Comparison of ENCODE assay signal across 27 cellular contexts in the genomic region with DNA sequence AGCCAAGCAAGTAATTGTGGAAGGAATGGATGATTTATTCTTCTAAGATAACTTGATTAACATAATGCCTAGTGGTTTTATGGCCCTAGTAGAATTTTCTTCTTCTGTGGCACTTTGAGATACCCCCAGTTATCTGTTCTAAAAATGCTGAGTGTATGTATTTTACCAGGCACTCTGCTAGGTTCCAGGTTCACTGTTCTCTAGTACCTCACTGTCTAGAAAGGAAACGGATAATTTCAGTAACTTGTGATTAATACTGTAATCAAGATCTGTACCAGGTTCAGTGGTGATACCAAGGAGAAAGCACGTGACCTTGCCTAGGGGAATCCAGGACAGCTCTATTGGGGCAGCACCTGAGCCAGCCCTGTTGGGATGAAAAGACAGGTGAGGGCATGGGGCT. TPM values are rescaled to one million over a fixed set of nuclear protein-coding genes. Genes with fewer than 3 reads are reported as not detected.
DNase-seq lines count a peak whose midpoint lies in the region; ATAC-seq, FAIRE-seq and TF ChIP-seq lines count a peak whose summit lies in the region.
"Had no signal": no experiment of that assay in that cellular context is flagged by ENCODE, and none has a peak within 500 bp of the region (broad histone marks: within the 10 kb centered on the region; RNA-seq: fewer than 3 reads in every experiment).

No MANE protein-coding gene starts in this region.

- no peak overlapping the region for H3K4me3 ChIP-seq in A549
- H3K4me3 ChIP-seq: breast epithelium, heart right ventricle, SJSA1, upper lobe of left lung had no signal

- FAIRE-seq in A549 (lab: Jason Lieb, UNC): no peak

- H3K27ac Mint-ChIP-seq in T-helper 17 cell (peak overlapping the region; percentile 57), progenitor cell of endocrine pancreas (peak overlapping the region; percentile 50)
- H3K27ac Mint-ChIP-seq: dendritic cell treated with granulocyte-macrophage colony-stimulating factor and Interleukin-4, amounts not matched to agents 40 ng/mL and 50 ng/mL, for 4 days had no signal

- no peak for ATAC-seq in A549
- peak; percentile 38 for ATAC-seq in GM21723 (IDR thresholded peaks at IDR 0.05; ENCODE audit: unreplicated experiment)
- no peak for ATAC-seq in T-helper 17 cell
- ATAC-seq in GM18498 (IDR thresholded peaks at IDR 0.05; ENCODE audit: unreplicated experiment): no peak
- ATAC-seq in GM18519 (IDR thresholded peaks at IDR 0.05; ENCODE audit: low FRiP score, unreplicated experiment): no peak
- ATAC-seq: heart right ventricle; left cardiac atrium; stimulated activated naive CD8-positive, alpha-beta T cell treated with anti-CD3 and anti-CD28 coated beads, Interleukin-15, amount 100 ng/mL, for 72 hours had no signal

- no peak overlapping the region for H3K4me2 ChIP-seq in A549

- H3K36me3 Mint-ChIP-seq in T-helper 17 cell (ENCODE audit: low read depth): peaks cover 5% of the 10 kb centered on the region
- H3K36me3 Mint-ChIP-seq in progenitor cell of endocrine pancreas (ENCODE audit: insufficient read depth): peaks cover 17% of the 10 kb centered on the region

- no peak overlapping the region for H3K4me3 Mint-ChIP-seq in T-helper 17 cell
- H3K4me3 Mint-ChIP-seq in progenitor cell of endocrine pancreas (ENCODE audit: low read depth): no peak overlapping the region
- H3K4me3 Mint-ChIP-seq: dendritic cell treated with granulocyte-macrophage colony-stimulating factor and Interleukin-4, amounts not matched to agents 40 ng/mL and 50 ng/mL, for 4 days; stimulated activated naive CD8-positive, alpha-beta T cell treated with anti-CD3 and anti-CD28 coated beads, Interleukin-15, amount 100 ng/mL, for 72 hours had no signal

- peaks cover 19% of the 10 kb centered on the region for H3K4me1 ChIP-seq in A549

- no peak for TF ChIP-seq EP300 in A549 (IDR thresholded peaks at IDR 0.05)

- 91% methylated on average over 2 of the region's 2 CpGs for WGBS in A549 (ENCODE audit: missing lambda C conversion rate)

- POLR2A ChIA-PET in A549 (lab: Yijun Ruan, JAX): no interaction called here

- no peak overlapping the region for H3K27ac ChIP-seq in A549
- H3K27ac ChIP-seq: breast epithelium, heart right ventricle, SJSA1, VCaP had no signal

- TF ChIP-seq CTCF in A549 (IDR thresholded peaks at IDR 0.05) (no peak), progenitor cell of endocrine pancreas (IDR thresholded peaks at IDR 0.05; ENCODE audit: unreplicated experiment) (no peak)

- H3K9me3 ChIP-seq in A549 (no peaks in the 10 kb centered on the region), T-helper 17 cell (ENCODE audit: control insufficient read depth, low read length, poor library complexity, severe bottlenecking) (no peaks in the 10 kb centered on the region)
- H3K9me3 ChIP-seq: breast epithelium, heart right ventricle, SJSA1, upper lobe of left lung had no signal

- CTCF ChIA-PET in A549 (lab: Yijun Ruan, JAX): interaction anchor here (0.8 to 1.4 kb wide), 5 partner anchors 8 to 108 kb away, joined by 3 to 4 read pairs (median 3); no protein-coding TSS in a partner anchor

- no peak for TF ChIP-seq POLR2A in A549 (IDR thresholded peaks at IDR 0.05; ENCODE audit: low read length)

- H3K9me3 Mint-ChIP-seq in progenitor cell of endocrine pancreas (ENCODE audit: low read depth): peaks cover 3% of the 10 kb centered on the region
- H3K9me3 Mint-ChIP-seq: dendritic cell treated with granulocyte-macrophage colony-stimulating factor and Interleukin-4, amounts not matched to agents 40 ng/mL and 50 ng/mL, for 4 days; stimulated activated naive CD8-positive, alpha-beta T cell treated with anti-CD3 and anti-CD28 coated beads, Interleukin-15, amount 100 ng/mL, for 72 hours had no signal

- no peaks in the 10 kb centered on the region for H3K27me3 Mint-ChIP-seq in T-helper 17 cell
- H3K27me3 Mint-ChIP-seq in progenitor cell of endocrine pancreas: no peaks in the 10 kb centered on the region
- H3K27me3 Mint-ChIP-seq: dendritic cell treated with granulocyte-macrophage colony-stimulating factor and Interleukin-4, amounts not matched to agents 40 ng/mL and 50 ng/mL, for 4 days; naive B cell; stimulated activated naive CD8-positive, alpha-beta T cell treated with anti-CD3 and anti-CD28 coated beads, Interleukin-15, amount 100 ng/mL, for 72 hours had no signal

- no peak for TF ChIP-seq RAD21 in A549 (conservative IDR thresholded peaks at IDR 0.05 in 1 of 2, IDR thresholded peaks at IDR 0.05 in 1 of 2)

- peaks cover 48% of the 10 kb centered on the region for H3K4me1 Mint-ChIP-seq in T-helper 17 cell
- peaks cover 12% of the 10 kb centered on the region for H3K4me1 Mint-ChIP-seq in progenitor cell of endocrine pancreas (ENCODE audit: low read depth)

- no peak for DNase-seq in A549 (ENCODE audit: low read depth in 1 of 2, low spot score in 1 of 2)
- no peak for DNase-seq in T-helper 17 cell
- DNase-seq in progenitor cell of endocrine pancreas (ENCODE audit: low spot score, unreplicated experiment): no peak
- DNase-seq in NCI-H1417 treated with DMSO at 0.1 percent for 48 hours (lab: John Stamatoyannopoulos, UW): no peak
- no peak for DNase-seq in NCI-H510A treated with DMSO at 0.1 percent for 48 hours (lab: John Stamatoyannopoulos, UW)
- DNase-seq: activated CD4-positive, alpha-beta T cell treated with anti-CD3 and anti-CD28 coated beads, Interleukin-2, amount 50 U/mL, for 4 hours; activated CD8-positive, alpha-beta memory T cell treated with anti-CD3 and anti-CD28 coated beads, Interleukin-2, amount 50 U/mL, for 48 hours; activated effector memory CD4-positive, alpha-beta T cell treated with anti-CD3 and anti-CD28 coated beads, Interleukin-2, amount 50 U/mL, for 16 hours; Calu3; heart right ventricle; left cardiac atrium; mesenchymal stem cell; naive B cell; NCI-H510A; NK-92 treated with Interleukin-12 subunit alpha and Interleukin-12 subunit beta, amount 100 ng/mL, for 24 hours; occipital lobe; retina; stimulated activated CD4-positive, alpha-beta T cell treated with anti-CD3 and anti-CD28 coated beads, Interleukin-4, amount 100 ng/mL, for 24 hours; stimulated activated naive CD8-positive, alpha-beta T cell treated with anti-CD3 and anti-CD28 coated beads, Interleukin-15, amount 100 ng/mL, for 72 hours; upper lobe of left lung had no signal

TF ChIP-seq in A549, 52 proteins besides CTCF, POLR2A, EP300 and RAD21:
- TF ChIP-seq ATOH8 (CRISPR knock-in tag; IDR thresholded peaks at IDR 0.05; ENCODE audit: low read depth) (no peak), MAFK (IDR thresholded peaks at IDR 0.05; ENCODE audit: partially characterized antibody) (peak; percentile 81)

RNA-seq across cellular contexts. Expression of gene ANO6, which starts 8.0 kb away (rescaled TPM):
- polyA plus RNA-seq in A549 (2011; rRNA removed): 80.0 and 85.4 TPM in 2 replicates
- polyA plus RNA-seq in A549 (2012; cell fraction: cytosol; rRNA removed): 17.1 and 21.2 TPM in 2 replicates
- 11.7 and 18.0 TPM in 2 replicates for polyA plus RNA-seq in A549 (2012; cell fraction: nucleus; rRNA removed)
- polyA plus RNA-seq in A549 (2017; fragmentation: RNase III; extraction: RNeasy Plus Mini Kit Qiagen cat#74134 plus additional on column Dnase treatment): 39.5 to 48.3 TPM (median 41.7 TPM) in 3 replicates
- 61.3 and 62.3 TPM in 2 replicates for polyA minus RNA-seq in A549 (2011; rRNA and poly(A)+ RNA removed)
- total RNA-seq in T-helper 17 cell: 10 to 100 TPM; 32.2 to 69.5 TPM
- total RNA-seq in progenitor cell of endocrine pancreas: 39.2 and 43.1 TPM in 2 replicates
